10 cellular contexts compared by ENCODE assay signal in the genomic region with DNA sequence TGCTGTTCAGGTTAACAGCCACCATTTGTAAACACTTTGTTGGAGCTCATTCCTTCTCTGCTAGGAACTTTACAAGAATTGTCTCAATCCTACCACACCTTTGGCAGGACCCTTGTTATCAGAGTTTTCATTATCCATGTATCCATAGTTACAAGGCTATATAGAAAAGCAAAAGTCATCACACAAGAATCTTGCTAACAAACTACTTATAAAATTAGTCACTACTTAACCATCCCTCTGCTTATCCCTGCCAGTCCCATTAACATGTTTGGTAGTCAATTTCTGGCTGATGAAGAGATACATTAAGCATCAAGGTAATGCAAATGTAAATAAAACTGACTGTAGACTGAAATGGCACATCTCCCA. TPM values are rescaled to one million over a fixed set of nuclear protein-coding genes. Genes with fewer than 3 reads are reported as not detected.
DNase-seq lines count a peak whose midpoint lies in the region; ATAC-seq, FAIRE-seq and TF ChIP-seq lines count a peak whose summit lies in the region.
"Had no signal": no experiment of that assay in that cellular context is flagged by ENCODE, and none has a peak within 500 bp of the region (broad histone marks: within the 10 kb centered on the region; RNA-seq: fewer than 3 reads in every experiment).

No MANE protein-coding gene starts in this region.

- FAIRE-seq in RCC 7860 (lab: Jason Lieb, UNC), result no peak

- CTCF ChIA-PET in AG04449 (lab: Yijun Ruan, JAX), result interaction anchor here (0.9 to 1.7 kb wide), 3 partner anchors 10 to 101 kb away, joined by 3 to 5 read pairs (median 4); no protein-coding TSS in a partner anchor

- no peak for ATAC-seq in GM18907 (IDR thresholded peaks at IDR 0.05; ENCODE audit: unreplicated experiment)
- ATAC-seq in HG02870 (IDR thresholded peaks at IDR 0.05; ENCODE audit: unreplicated experiment), result no peak
- ATAC-seq: activated CD4-positive, alpha-beta T cell treated with anti-CD3 and anti-CD28 coated beads for 36 hours; stimulated activated memory B cell treated with anti-CD40 and anti-IgM and Interleukin-4, amounts not matched to agents 10 μg/mL and 1 μg/mL and 100 μg/mL, for 72 hours had no signal

- DNase-seq in AG04449 (ENCODE audit: low read depth, low spot score) (peak; percentile 45), RCC 7860 (ENCODE audit: low spot score) (peak; percentile 48), fibroblast of the aortic adventitia (ENCODE audit: low read depth) (peak; percentile 72), KG1 (lab: John Stamatoyannopoulos, UW) (no peak)
- DNase-seq: activated CD4-positive, alpha-beta T cell treated with anti-CD3 and anti-CD28 coated beads for 36 hours; activated gamma-delta T cell; stimulated activated CD4-positive, alpha-beta T cell treated with anti-CD3 and anti-CD28 coated beads, Interleukin-12 subunit alpha, Interleukin-12 subunit beta, amount 100 ng/mL, for 4 hours had no signal

- POLR2A ChIA-PET in AG04449 (lab: Yijun Ruan, JAX), result interaction anchor here (0.9 kb wide), 1 partner anchor 13 kb away, joined by 3 read pairs; no protein-coding TSS in a partner anchor

- H3K4me3 ChIP-seq in AG04449 (ENCODE audit: low read depth, low read length), result no peak overlapping the region
- no peak overlapping the region for H3K4me3 ChIP-seq in fibroblast of the aortic adventitia (ENCODE audit: low read depth, low read length)

- TF ChIP-seq CTCF in AG04449 (IDR thresholded peaks at IDR 0.05; ENCODE audit: insufficient read depth, low read length, missing control alignments), result no peak
- no peak for TF ChIP-seq CTCF in fibroblast of the aortic adventitia (IDR thresholded peaks at IDR 0.05; ENCODE audit: insufficient read depth, low read length)

RNA-seq across cellular contexts. Expression of a gene that starts 10.4 kb away (rescaled TPM):
- total RNA-seq in fibroblast of the aortic adventitia (ENCODE audit: low replicate concordance), result 1.9 and 4.3 TPM in 2 replicates

RNA-seq across cellular contexts. Expression of a gene that starts 10.6 kb away (rescaled TPM):
- total RNA-seq in fibroblast of the aortic adventitia (ENCODE audit: low replicate concordance), result 17.7 and 25.8 TPM in 2 replicates

RNA-seq across cellular contexts. Expression of a gene that starts 13.2 kb away (rescaled TPM):
- 4.0 and 15.1 TPM in 2 replicates for total RNA-seq in fibroblast of the aortic adventitia (ENCODE audit: low replicate concordance)

RNA-seq across cellular contexts. Expression of a gene that starts 19.6 kb away (rescaled TPM):
- 2.1 and 9.6 TPM in 2 replicates for total RNA-seq in fibroblast of the aortic adventitia (ENCODE audit: low replicate concordance)

RNA-seq across cellular contexts. Expression of a gene that starts 23.2 kb away (rescaled TPM):
- 6.8 and 7.0 TPM in 2 replicates for total RNA-seq in fibroblast of the aortic adventitia (ENCODE audit: low replicate concordance)
